In the genomic region with DNA sequence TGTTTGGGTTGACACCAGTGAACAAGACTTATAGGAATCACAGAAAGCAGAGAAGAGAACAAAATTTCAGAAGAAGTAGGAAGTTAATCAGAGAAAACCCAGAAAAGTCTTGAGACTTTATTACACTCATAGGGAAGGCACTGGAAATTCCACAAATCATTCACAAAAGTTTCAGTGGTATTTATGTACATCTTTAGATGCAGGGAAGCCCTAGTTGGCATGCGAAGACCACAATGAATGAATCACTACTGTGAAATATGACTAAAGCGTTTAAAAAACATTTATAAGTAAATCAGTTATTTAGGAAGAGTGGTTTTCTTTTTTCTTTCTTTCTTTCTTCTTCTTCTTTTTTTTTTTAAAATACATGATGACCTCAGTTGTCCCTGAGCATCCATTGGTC, we compare ENCODE assay signal across 13 cellular contexts.
A peak's percentile ranks its signal among the peaks of the same experiment; 100 is the strongest.
DNase-seq lines count a peak whose midpoint lies in the region; ATAC-seq and TF ChIP-seq lines count a peak whose summit lies in the region.
"Had no signal": no experiment of that assay in that cellular context is flagged by ENCODE, and none has a peak within 500 bp of the region (broad histone marks: within the 10 kb centered on the region; RNA-seq: fewer than 3 reads in every experiment).

No MANE protein-coding gene starts in this region.

- H3K27me3 ChIP-seq in dorsolateral prefrontal cortex = no peaks in the 10 kb centered on the region
- H3K27me3 ChIP-seq: vagina had no signal

- peaks cover 2% of the 10 kb centered on the region for H3K27me3 Mint-ChIP-seq in activated T-cell treated with anti-CD3 and anti-CD28 coated beads, Interleukin-2, amount 50 U/mL, for 4 hours (ENCODE audit: low read depth)

- no peak overlapping the region for H3K27ac ChIP-seq in dorsolateral prefrontal cortex
- H3K27ac ChIP-seq: SK-N-MC, vagina had no signal

- H3K4me3 ChIP-seq in skeletal muscle cell (ENCODE audit: low read depth, low read length) (no peak overlapping the region), dorsolateral prefrontal cortex (no peak overlapping the region)
- H3K4me3 ChIP-seq: SK-N-MC, vagina had no signal

- peak; percentile 67 to 70 for ATAC-seq in activated T-cell treated with anti-CD3 and anti-CD28 coated beads, Interleukin-2, amount 50 U/mL, for 4 hours
- ATAC-seq in HG02981 (IDR thresholded peaks at IDR 0.05; ENCODE audit: unreplicated experiment) (peak; percentile 56), HG03565 (IDR thresholded peaks at IDR 0.05; ENCODE audit: unreplicated experiment) (no peak)
- ATAC-seq: WTC11 had no signal

- no peak for TF ChIP-seq CTCF in dorsolateral prefrontal cortex (IDR thresholded peaks at IDR 0.05 in 54 of 56, conservative IDR thresholded peaks at IDR 0.05 in 2 of 56; ENCODE audit: low read depth in 1 of 56, partially characterized antibody in 56 of 56)

- intact Hi-C loops in dorsolateral prefrontal cortex (cut with DNase I) = no loop called here
- intact Hi-C loops in cardiac septum (cut with DNase I) = no loop called here

- H3K4me3 Mint-ChIP-seq in activated T-cell treated with anti-CD3 and anti-CD28 coated beads, Interleukin-2, amount 50 U/mL, for 4 hours = no peak overlapping the region
- H3K4me3 Mint-ChIP-seq: immature natural killer cell, WTC11 had no signal

- H3K36me3 Mint-ChIP-seq in activated T-cell treated with anti-CD3 and anti-CD28 coated beads, Interleukin-2, amount 50 U/mL, for 4 hours (ENCODE audit: insufficient read depth) = peaks cover 7% of the 10 kb centered on the region
- H3K36me3 Mint-ChIP-seq: immature natural killer cell had no signal

- DNase-seq in activated T-cell treated with anti-CD3 and anti-CD28 coated beads, Interleukin-2, amount 50 U/mL, for 4 hours = no peak
- DNase-seq in activated T-cell treated with anti-CD3 and anti-CD28 coated beads for 4 hours = no peak
- peak; percentile 79 for DNase-seq in amniotic epithelial cell (ENCODE audit: low read depth)
- DNase-seq in skeletal muscle cell (ENCODE audit: low read depth) = peak; percentile 25
- no peak for DNase-seq in dorsolateral prefrontal cortex
- DNase-seq in cardiac septum (ENCODE audit: low spot score) = no peak
- DNase-seq: activated effector memory CD4-positive, alpha-beta T cell treated with Interleukin-2 at 50 U/mL for 16 hours; immature natural killer cell had no signal

- H3K4me1 Mint-ChIP-seq in activated T-cell treated with anti-CD3 and anti-CD28 coated beads, Interleukin-2, amount 50 U/mL, for 4 hours (ENCODE audit: low read depth) = peaks cover 3% of the 10 kb centered on the region
- H3K4me1 Mint-ChIP-seq: immature natural killer cell had no signal

- H3K9me3 Mint-ChIP-seq in activated T-cell treated with anti-CD3 and anti-CD28 coated beads, Interleukin-2, amount 50 U/mL, for 4 hours = peaks cover 11% of the 10 kb centered on the region

Comparison
In these comparisons a context has a peak if more than half of its experiments do, and no peak if none do; other contexts are left out.
1. DNase-seq: peak in amniotic epithelial cell (single experiment) and skeletal muscle cell (single experiment); none in activated T-cell treated with anti-CD3 and anti-CD28 coated beads, Interleukin-2, amount 50 U/mL, for 4 hours (single experiment), activated T-cell treated with anti-CD3 and anti-CD28 coated beads for 4 hours (single experiment), dorsolateral prefrontal cortex (0 of 10) and cardiac septum (single experiment).